ENCODE assay signal across 2 cellular contexts in the genomic region with DNA sequence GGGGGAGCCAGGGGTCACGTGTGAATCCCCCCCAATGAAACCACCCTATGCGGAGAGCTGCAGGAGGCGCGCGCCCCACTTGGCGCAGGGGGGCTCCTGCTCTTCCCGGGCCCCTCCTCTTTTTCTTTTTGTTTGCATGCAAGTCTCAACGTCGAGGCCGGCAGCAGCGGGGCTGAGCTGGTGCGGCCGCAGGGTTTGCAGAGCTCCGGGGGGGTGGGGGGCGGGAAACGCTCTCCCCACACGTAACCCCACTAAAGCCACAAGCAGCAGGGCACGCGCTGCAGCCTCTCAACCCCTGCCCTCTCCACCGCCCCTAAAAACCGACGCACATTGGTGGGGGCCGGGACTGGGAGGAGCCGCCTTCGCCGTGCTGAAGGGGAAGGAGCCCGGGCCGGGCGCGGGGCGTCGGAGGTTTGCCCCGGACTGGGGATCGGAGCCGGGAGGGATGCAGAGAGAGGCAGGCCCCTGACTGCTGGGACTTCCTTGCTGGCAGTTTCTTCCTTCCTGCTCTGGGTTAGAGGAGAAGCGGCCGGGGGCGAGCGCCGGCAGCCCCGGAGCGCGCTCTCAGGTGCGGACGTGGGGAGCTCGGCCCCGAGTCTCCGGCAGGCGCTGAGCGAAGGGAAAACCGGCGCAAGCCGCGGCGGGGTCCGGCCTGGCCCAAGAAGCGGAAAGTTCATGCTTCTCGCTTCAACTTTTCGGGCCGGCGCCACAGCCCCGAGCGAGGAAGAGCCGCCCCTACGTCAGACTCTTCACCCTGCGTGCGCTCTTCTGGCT.
TF ChIP-seq lines count a peak whose summit lies in the region.

No MANE protein-coding gene starts in this region.

TF ChIP-seq in WTC11, 78 proteins besides CTCF, POLR2A, EP300 and RAD21 (continued from another document and continues in another):
- TF ChIP-seq, protein P1, sequence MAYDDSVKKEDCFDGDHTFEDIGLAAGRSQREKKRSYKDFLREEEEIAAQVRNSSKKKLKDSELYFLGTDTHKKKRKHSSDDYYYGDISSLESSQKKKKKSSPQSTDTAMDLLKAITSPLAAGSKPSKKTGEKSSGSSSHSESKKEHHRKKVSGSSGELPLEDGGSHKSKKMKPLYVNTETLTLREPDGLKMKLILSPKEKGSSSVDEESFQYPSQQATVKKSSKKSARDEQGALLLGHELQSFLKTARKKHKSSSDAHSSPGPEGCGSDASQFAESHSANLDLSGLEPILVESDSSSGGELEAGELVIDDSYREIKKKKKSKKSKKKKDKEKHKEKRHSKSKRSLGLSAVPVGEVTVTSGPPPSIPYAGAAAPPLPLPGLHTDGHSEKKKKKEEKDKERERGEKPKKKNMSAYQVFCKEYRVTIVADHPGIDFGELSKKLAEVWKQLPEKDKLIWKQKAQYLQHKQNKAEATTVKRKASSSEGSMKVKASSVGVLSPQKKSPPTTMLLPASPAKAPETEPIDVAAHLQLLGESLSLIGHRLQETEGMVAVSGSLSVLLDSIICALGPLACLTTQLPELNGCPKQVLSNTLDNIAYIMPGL (CRISPR knock-in tag; IDR thresholded peaks at IDR 0.05): no peak; the same call in 1 of the 2 replicates
- TF ChIP-seq, protein P2, sequence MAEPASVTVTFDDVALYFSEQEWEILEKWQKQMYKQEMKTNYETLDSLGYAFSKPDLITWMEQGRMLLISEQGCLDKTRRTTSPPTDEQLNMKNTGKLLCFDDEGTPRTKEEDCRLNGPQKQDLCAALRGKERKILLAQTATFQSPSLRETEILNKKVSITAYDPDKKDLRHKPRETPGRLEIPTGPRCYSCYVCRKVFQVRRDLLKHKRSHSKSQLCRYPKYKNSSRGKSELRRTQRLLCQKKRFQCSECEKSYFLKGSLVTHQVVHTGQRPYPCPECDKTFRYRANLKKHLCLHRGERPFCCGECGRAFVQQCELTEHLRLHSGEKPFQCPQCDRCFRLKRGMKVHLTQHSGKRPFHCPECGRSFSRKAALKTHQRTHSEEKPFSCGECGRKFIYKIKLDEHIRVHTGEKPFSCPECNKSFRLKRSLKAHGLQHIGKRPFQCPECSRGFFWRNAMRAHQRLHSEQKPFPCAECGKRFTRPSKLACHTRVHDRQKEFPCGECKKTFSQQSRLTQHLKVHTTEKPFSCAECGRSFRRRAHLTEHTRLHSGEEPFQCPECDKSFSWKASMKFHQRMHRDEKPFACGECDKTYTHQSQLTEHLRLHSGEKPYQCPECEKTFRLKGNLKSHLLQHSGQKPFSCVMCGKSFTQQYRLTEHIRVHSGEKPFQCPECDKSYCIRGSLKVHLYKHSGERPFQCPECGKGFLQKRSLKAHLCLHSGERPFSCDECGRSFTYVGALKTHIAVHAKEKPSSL (CRISPR knock-in tag; conservative IDR thresholded peaks at IDR 0.05): no peak
- TF ChIP-seq ZNF416 (CRISPR knock-in tag; IDR thresholded peaks at IDR 0.05) (no peak), MYBL2 (CRISPR knock-in tag; IDR thresholded peaks at IDR 0.05) (no peak), GTF2I (CRISPR knock-in tag; conservative IDR thresholded peaks at IDR 0.05) (no peak), NR1H2 (CRISPR knock-in tag; IDR thresholded peaks at IDR 0.05) (no peak), ZNF138 (CRISPR knock-in tag; conservative IDR thresholded peaks at IDR 0.05) (no peak), ZBTB21 (CRISPR knock-in tag; IDR thresholded peaks at IDR 0.05; ENCODE audit: borderline replicate concordance) (0 out of 2 replicates have a peak, but pooled peaks have one; percentile 12), TCF7 (CRISPR knock-in tag; IDR thresholded peaks at IDR 0.05; ENCODE audit: low read depth) (0 out of 2 replicates have a peak, but pooled peaks have one; percentile 5), IRF1 (CRISPR knock-in tag; IDR thresholded peaks at IDR 0.05) (no peak), CBFB (CRISPR knock-in tag; IDR thresholded peaks at IDR 0.05; ENCODE audit: low read depth) (no peak)
- TF ChIP-seq, protein P3, sequence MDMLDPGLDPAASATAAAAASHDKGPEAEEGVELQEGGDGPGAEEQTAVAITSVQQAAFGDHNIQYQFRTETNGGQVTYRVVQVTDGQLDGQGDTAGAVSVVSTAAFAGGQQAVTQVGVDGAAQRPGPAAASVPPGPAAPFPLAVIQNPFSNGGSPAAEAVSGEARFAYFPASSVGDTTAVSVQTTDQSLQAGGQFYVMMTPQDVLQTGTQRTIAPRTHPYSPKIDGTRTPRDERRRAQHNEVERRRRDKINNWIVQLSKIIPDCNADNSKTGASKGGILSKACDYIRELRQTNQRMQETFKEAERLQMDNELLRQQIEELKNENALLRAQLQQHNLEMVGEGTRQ (CRISPR knock-in tag; IDR thresholded peaks at IDR 0.05): peak; percentile 88
- TF ChIP-seq, protein P4, sequence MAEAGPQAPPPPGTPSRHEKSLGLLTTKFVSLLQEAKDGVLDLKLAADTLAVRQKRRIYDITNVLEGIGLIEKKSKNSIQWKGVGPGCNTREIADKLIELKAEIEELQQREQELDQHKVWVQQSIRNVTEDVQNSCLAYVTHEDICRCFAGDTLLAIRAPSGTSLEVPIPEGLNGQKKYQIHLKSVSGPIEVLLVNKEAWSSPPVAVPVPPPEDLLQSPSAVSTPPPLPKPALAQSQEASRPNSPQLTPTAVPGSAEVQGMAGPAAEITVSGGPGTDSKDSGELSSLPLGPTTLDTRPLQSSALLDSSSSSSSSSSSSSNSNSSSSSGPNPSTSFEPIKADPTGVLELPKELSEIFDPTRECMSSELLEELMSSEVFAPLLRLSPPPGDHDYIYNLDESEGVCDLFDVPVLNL (CRISPR knock-in tag; IDR thresholded peaks at IDR 0.05; ENCODE audit: borderline replicate concordance, low read depth): no peak

TF ChIP-seq in liver, 16 proteins besides CTCF, POLR2A, EP300 and RAD21 (continued from another document):
- TF ChIP-seq FOXA2 (IDR thresholded peaks at IDR 0.05) (no peak), NR2F2 (IDR thresholded peaks at IDR 0.05) (no peak), GABPA (IDR thresholded peaks at IDR 0.05 in 1 of 2, conservative IDR thresholded peaks at IDR 0.05 in 1 of 2) (no peak), TAF1 (conservative IDR thresholded peaks at IDR 0.05) (no peak), RXRA (IDR thresholded peaks at IDR 0.05) (no peak)
TF ChIP-seq in liver: peak in this region for 0.
